ENCODE assay signal across 8 cellular contexts in genomic region chr3:42780892-42781700, GRCh38. TPM values are rescaled to one million over a fixed set of nuclear protein-coding genes. Genes with fewer than 3 reads are reported as not detected.
DNase-seq lines count a peak whose midpoint lies in the region; ATAC-seq and TF ChIP-seq lines count a peak whose summit lies in the region.

No MANE protein-coding gene starts in this region.

- H3K27ac ChIP-seq in WERI-Rb-1 = no peak overlapping the region; the same call in 1 of the 2 replicates

- H3K9me3 Mint-ChIP-seq in activated T-cell treated with anti-CD3 and anti-CD28 coated beads, Interleukin-2, amount 50 U/mL, for 4 hours = no peaks in the 10 kb centered on the region
- H3K9me3 Mint-ChIP-seq in progenitor cell of endocrine pancreas (ENCODE audit: low read depth) = no peaks in the 10 kb centered on the region

- no peak overlapping the region for H3K4me3 Mint-ChIP-seq in activated T-cell treated with anti-CD3 and anti-CD28 coated beads, Interleukin-2, amount 50 U/mL, for 4 hours
- H3K4me3 Mint-ChIP-seq in progenitor cell of endocrine pancreas (ENCODE audit: low read depth) = no peak overlapping the region

- H3K27me3 Mint-ChIP-seq in activated T-cell treated with anti-CD3 and anti-CD28 coated beads, Interleukin-2, amount 50 U/mL, for 4 hours (ENCODE audit: low read depth) = no peaks in the 10 kb centered on the region
- H3K27me3 Mint-ChIP-seq in progenitor cell of endocrine pancreas = no peaks in the 10 kb centered on the region

- H3K27ac Mint-ChIP-seq in progenitor cell of endocrine pancreas = peak overlapping the region; percentile 26

- peaks cover 29% of the 10 kb centered on the region for H3K36me3 ChIP-seq in WERI-Rb-1

- H3K4me1 Mint-ChIP-seq in activated T-cell treated with anti-CD3 and anti-CD28 coated beads, Interleukin-2, amount 50 U/mL, for 4 hours (ENCODE audit: low read depth) = peaks cover 2% of the 10 kb centered on the region
- peaks cover 6% of the 10 kb centered on the region for H3K4me1 Mint-ChIP-seq in progenitor cell of endocrine pancreas (ENCODE audit: low read depth)

- H3K4me3 ChIP-seq in HFF-Myc (replicated peaks; ENCODE audit: low read depth, low read length) = no peak overlapping the region
- no peak overlapping the region for H3K4me3 ChIP-seq in WERI-Rb-1 (ENCODE audit: low read depth, low read length)

- H3K27me3 ChIP-seq in WERI-Rb-1 (ENCODE audit: insufficient read depth, low read depth, severe bottlenecking) = no peaks in the 10 kb centered on the region

- peaks cover 11% of the 10 kb centered on the region for H3K36me3 Mint-ChIP-seq in activated T-cell treated with anti-CD3 and anti-CD28 coated beads, Interleukin-2, amount 50 U/mL, for 4 hours (ENCODE audit: insufficient read depth)
- H3K36me3 Mint-ChIP-seq in progenitor cell of endocrine pancreas (ENCODE audit: insufficient read depth) = peaks cover 3% of the 10 kb centered on the region

- ATAC-seq in activated T-cell treated with anti-CD3 and anti-CD28 coated beads, Interleukin-2, amount 50 U/mL, for 4 hours = peak; percentile 71 to 83
- no peak for ATAC-seq in GM21825 (IDR thresholded peaks at IDR 0.05; ENCODE audit: unreplicated experiment)

- DNase-seq in activated T-cell treated with anti-CD3 and anti-CD28 coated beads, Interleukin-2, amount 50 U/mL, for 4 hours = no peak
- no peak for DNase-seq in activated T-cell treated with anti-CD3 and anti-CD28 coated beads, Interleukin-2, amount 50 U/mL, for 48 hours
- DNase-seq in HFF-Myc (ENCODE audit: extremely low read depth, low read depth) = peak; percentile 72
- DNase-seq in NCI-H2107 treated with DMSO at 0.1 percent for 48 hours (lab: John Stamatoyannopoulos, UW; ENCODE audit: unreplicated experiment) = peak; percentile 5
- no peak for DNase-seq in WERI-Rb-1
- peak; percentile 69 for DNase-seq in glomerular endothelial cell (ENCODE audit: extremely low read depth, low read depth, low spot score)
- DNase-seq in progenitor cell of endocrine pancreas (ENCODE audit: low spot score, unreplicated experiment) = peak; percentile 16

- no peaks in the 10 kb centered on the region for H3K9me3 ChIP-seq in WERI-Rb-1 (ENCODE audit: severe bottlenecking)

- TF ChIP-seq CTCF in HFF-Myc (IDR thresholded peaks at IDR 0.05; ENCODE audit: low read depth, low read length, missing control alignments) (peak; percentile 62), WERI-Rb-1 (IDR thresholded peaks at IDR 0.05; ENCODE audit: low read depth, low read length) (peak; percentile 35; the same call in 1 of the 2 replicates), progenitor cell of endocrine pancreas (IDR thresholded peaks at IDR 0.05; ENCODE audit: unreplicated experiment) (peak; percentile 78)

RNA-seq across cellular contexts. Expression of gene CCDC13, which starts 8.0 kb away (rescaled TPM):
- under 1 TPM; 0.29 to 0.73 (median 0.35) TPM for total RNA-seq in activated T-cell treated with anti-CD3 and anti-CD28 coated beads, Interleukin-2, amount 50 U/mL, for 4 hours
- total RNA-seq in glomerular endothelial cell (0.47 and 1.5 TPM in 2 replicates), progenitor cell of endocrine pancreas (2.3 and 2.5 TPM in 2 replicates)

RNA-seq across cellular contexts. Expression of gene HIGD1A, which starts 23.2 kb away (rescaled TPM):
- 10 to 100 TPM; 75.5 to 88.7 (median 83.0) TPM for total RNA-seq in activated T-cell treated with anti-CD3 and anti-CD28 coated beads, Interleukin-2, amount 50 U/mL, for 4 hours
- total RNA-seq in glomerular endothelial cell = 107 and 118 TPM in 2 replicates
- total RNA-seq in progenitor cell of endocrine pancreas = 90.6 and 92.3 TPM in 2 replicates

RNA-seq across cellular contexts. Expression of gene ACKR2, which starts 28.1 kb away (rescaled TPM):
- total RNA-seq in activated T-cell treated with anti-CD3 and anti-CD28 coated beads, Interleukin-2, amount 50 U/mL, for 4 hours = under 1 TPM; 0.13 to 0.56 (median 0.14) TPM
- total RNA-seq in glomerular endothelial cell (0.41 TPM in 1 of 2 replicates, not detected in the other), progenitor cell of endocrine pancreas (0.60 and 0.78 TPM in 2 replicates)

Comparison
In these comparisons a context has a peak if more than half of its experiments do, and no peak if none do; other contexts are left out.
1. DNase-seq: peak in HFF-Myc (single experiment), NCI-H2107 treated with DMSO at 0.1 percent for 48 hours (single experiment), glomerular endothelial cell (single experiment) and progenitor cell of endocrine pancreas (single experiment); none in activated T-cell treated with anti-CD3 and anti-CD28 coated beads, Interleukin-2, amount 50 U/mL, for 4 hours (single experiment), activated T-cell treated with anti-CD3 and anti-CD28 coated beads, Interleukin-2, amount 50 U/mL, for 48 hours (0 of 2) and WERI-Rb-1 (single experiment).
2. Peak in every context shown above with its lines, with median percentiles within 50 percentile points of each other: CTCF ChIP-seq.